ENCODE assay signal across 15 cellular contexts in genomic region chr2:5560981-5561380, GRCh38.
DNase-seq lines count a peak whose midpoint lies in the region; ATAC-seq and TF ChIP-seq lines count a peak whose summit lies in the region.
"Had no signal": no experiment of that assay in that cellular context is flagged by ENCODE, and none has a peak within 500 bp of the region (broad histone marks: within the 10 kb centered on the region; RNA-seq: fewer than 3 reads in every experiment).

No MANE protein-coding gene starts in this region.

- H3K56ac ChIP-seq in IMR-90 (ENCODE audit: extremely low read depth, insufficient read depth, low read length), result no peak overlapping the region

- peaks cover 2% of the 10 kb centered on the region; the same call in 1 of the 2 replicates for H3K4me1 ChIP-seq in IMR-90 (ENCODE audit: control insufficient read depth, insufficient read depth, low read length)
- no peaks in the 10 kb centered on the region for H3K4me1 ChIP-seq in adipocyte (ENCODE audit: control insufficient read depth, insufficient read depth, low read length)
- H3K4me1 ChIP-seq in right lobe of liver, result no peaks in the 10 kb centered on the region

- H3K27ac ChIP-seq in IMR-90 (ENCODE audit: insufficient read depth, low read length), result no peak overlapping the region
- no peak overlapping the region for H3K27ac ChIP-seq in right lobe of liver

- H3K36me3 ChIP-seq in IMR-90 (ENCODE audit: control insufficient read depth, insufficient read depth, low read length) (no peaks in the 10 kb centered on the region), adipocyte (ENCODE audit: control insufficient read depth, insufficient read depth, low read length, severe bottlenecking) (no peaks in the 10 kb centered on the region), right lobe of liver (no peaks in the 10 kb centered on the region)

- H2AK5ac ChIP-seq in IMR-90 (ENCODE audit: low read depth, low read length), result no peak overlapping the region

- peak overlapping the region; percentile 52; the same call in 1 of the 2 replicates for H3K4me2 ChIP-seq in IMR-90 (ENCODE audit: low read depth, low read length)

- no peak overlapping the region for H3K9ac ChIP-seq in IMR-90 (ENCODE audit: low read depth, low read length)
- H3K9ac ChIP-seq in adipocyte (ENCODE audit: low read length), result no peak overlapping the region

- H2BK15ac ChIP-seq in IMR-90 (ENCODE audit: low read depth, low read length), result no peak overlapping the region

- no peak overlapping the region for H2AFZ ChIP-seq in IMR-90 (replicated peaks; ENCODE audit: low read length, poor library complexity)

- TF ChIP-seq RAD21 in IMR-90 (IDR thresholded peaks at IDR 0.05; ENCODE audit: low read length), result no peak

- intact Hi-C loops in IMR-90 (cut with micrococcal nuclease) (no loop called here), right lobe of liver (cut with DNase I) (no loop called here)

- H3K4ac ChIP-seq in IMR-90 (ENCODE audit: low read depth, low read length), result no peak overlapping the region

- no peak overlapping the region for H4K8ac ChIP-seq in IMR-90 (ENCODE audit: low read depth in 2 of 2, low read length in 2 of 2)

- H2AK9ac ChIP-seq in IMR-90 (replicated peaks; ENCODE audit: low read depth, low read length, poor library complexity), result no peak overlapping the region

- H4K91ac ChIP-seq in IMR-90 (ENCODE audit: insufficient read depth, low read depth, low read length), result no peak overlapping the region

- TF ChIP-seq CTCF in IMR-90 (conservative IDR thresholded peaks at IDR 0.05; ENCODE audit: low read depth, low read length) (no peak), right lobe of liver (IDR thresholded peaks at IDR 0.05) (no peak)

- POLR2A ChIA-PET in IMR-90 (lab: Charles Lee; ENCODE audit: unreplicated experiment), result no interaction called here

- no peak overlapping the region for H3K23ac ChIP-seq in IMR-90 (ENCODE audit: low read depth, low read length)

- no CpG with 5 or more reads among the region's 8 CpGs for WGBS in IMR-90 (ENCODE audit: extremely low coverage in 2 of 2, insufficient read length in 1 of 2), 2 experiments
- WGBS in right lobe of liver (ENCODE audit: insufficient coverage, low coverage, low lambda C conversion rate, missing lambda C conversion rate), result 55% methylated on average over 4 of the region's 8 CpGs

- TF ChIP-seq POLR2A in IMR-90 (IDR thresholded peaks at IDR 0.05; ENCODE audit: low read depth, low read length) (no peak), right lobe of liver (IDR thresholded peaks at IDR 0.05) (no peak)

- in situ Hi-C loops in IMR-90 (cut with MboI; ENCODE audit: low sequenced_read_pairs), result no loop called here

- no peak overlapping the region for H2BK20ac ChIP-seq in IMR-90 (ENCODE audit: low read depth, low read length)

- H3K9me3 ChIP-seq in IMR-90 (ENCODE audit: control insufficient read depth, insufficient read depth, low read length) (peaks cover 2% of the 10 kb centered on the region; the same call in 1 of the 2 replicates), adipocyte (ENCODE audit: control insufficient read depth, low read length) (no peaks in the 10 kb centered on the region), right lobe of liver (no peaks in the 10 kb centered on the region)

- dilution Hi-C loops in IMR-90 (cut with HindIII; ENCODE audit: low sequenced_read_pairs, unreplicated experiment), result no loop called here

- no peaks in the 10 kb centered on the region for H3K9me1 ChIP-seq in IMR-90 (ENCODE audit: insufficient read depth, low read length)

- H3K18ac ChIP-seq in IMR-90 (ENCODE audit: low read depth, low read length), result no peak overlapping the region

- CTCF ChIA-PET in IMR-90 (lab: Yijun Ruan, JAX), result no interaction called here

- no peak overlapping the region for H3K14ac ChIP-seq in IMR-90 (replicated peaks; ENCODE audit: low read depth, low read length)

- BruUV-seq in IMR-90 (replicated peaks; lab: Mats Ljungman, UMichigan), result no TSS peak

- no peak overlapping the region for H4K5ac ChIP-seq in IMR-90 (ENCODE audit: low read depth, low read length)

- ATAC-seq in IMR-90 (ENCODE audit: low read depth) (peak; percentile 80), right lobe of liver (no peak), HG03025 (IDR thresholded peaks at IDR 0.05; ENCODE audit: low FRiP score, unreplicated experiment) (no peak)
- ATAC-seq: HCT116 had no signal

- H4K20me1 ChIP-seq in IMR-90 (ENCODE audit: insufficient read depth, low read length), result no peaks in the 10 kb centered on the region

- no peaks in the 10 kb centered on the region for H3K79me1 ChIP-seq in IMR-90 (ENCODE audit: low read depth in 1 of 2, low read length in 2 of 2)

- H3K27me3 ChIP-seq in IMR-90 (ENCODE audit: control insufficient read depth, insufficient read depth, low read length) (no peaks in the 10 kb centered on the region; the same call in 1 of the 2 replicates), adipocyte (replicated peaks; ENCODE audit: control insufficient read depth, insufficient read depth, low read length) (no peaks in the 10 kb centered on the region), right lobe of liver (no peaks in the 10 kb centered on the region)

- DNase-seq in IMR-90, result peak; percentile 83
- peak; percentile 78 for DNase-seq in adipocyte (ENCODE audit: low read depth)
- peak; percentile 73 for DNase-seq in iris pigment epithelial cell (ENCODE audit: low read depth)
- peak; percentile 77 for DNase-seq in stromal cell of bone marrow (ENCODE audit: low read depth)
- DNase-seq in medulla oblongata (ENCODE audit: extremely low spot score), result no peak
- DNase-seq in right lobe of liver, result no peak
- DNase-seq: CD4-positive, CD25-positive, alpha-beta regulatory T cell; mesendoderm; NCI-H1092 treated with DMSO at 0.1 percent for 48 hours; NCI-H2171 treated with DMSO at 0.1 percent for 48 hours; NK-92 treated with Interleukin-12 subunit alpha and Interleukin-12 subunit beta, amount 100 ng/mL, for 24 hours; small intestine; stimulated activated naive CD4-positive, alpha-beta T cell treated with Interleukin-2 at 50 U/mL for 16 hours had no signal

- H2BK120ac ChIP-seq in IMR-90 (ENCODE audit: low read depth, low read length), result no peak overlapping the region

- no peak overlapping the region for H2BK5ac ChIP-seq in IMR-90 (ENCODE audit: low read depth, low read length, poor library complexity, severe bottlenecking)

- H3K4me3 ChIP-seq in IMR-90 (ENCODE audit: insufficient read depth, low read depth, low read length) (no peak overlapping the region), adipocyte (ENCODE audit: low read length) (no peak overlapping the region), right lobe of liver (no peak overlapping the region)

TF ChIP-seq in IMR-90, 13 proteins besides CTCF, POLR2A, EP300 and RAD21:
- TF ChIP-seq ELK1 (IDR thresholded peaks at IDR 0.05; ENCODE audit: borderline replicate concordance, low read depth, low read length), result no peak

Comparison
In these comparisons a context has a peak if more than half of its experiments do, and no peak if none do; other contexts are left out.
1. DNase-seq: peak in IMR-90 (single experiment), adipocyte (single experiment), iris pigment epithelial cell (single experiment) and stromal cell of bone marrow (single experiment); none in medulla oblongata (single experiment) and right lobe of liver (0 of 3).